ENCODE assay signal across 8 cellular contexts in genomic region chr14:90399541-90400444, GRCh38. TPM values are rescaled to one million over a fixed set of nuclear protein-coding genes. Genes with fewer than 3 reads are reported as not detected.
DNase-seq lines count a peak whose midpoint lies in the region; ATAC-seq lines count a peak whose summit lies in the region.

No MANE protein-coding gene starts in this region.

- peak; percentile 92 for DNase-seq in AML-193 (lab: John Stamatoyannopoulos, UW)
- DNase-seq in NCI-H446 treated with DMSO at 0.1 percent for 48 hours (lab: John Stamatoyannopoulos, UW): peak; percentile 95
- peak; percentile 73 for DNase-seq in activated CD4-positive, alpha-beta T cell treated with anti-CD3 and anti-CD28 coated beads for 24 hours (ENCODE audit: low read depth in 2 of 2)
- peak; percentile 93 for DNase-seq in cerebellum (ENCODE audit: low spot score)
- DNase-seq in left lobe of liver (ENCODE audit: low spot score): peak; percentile 85
- peak; percentile 63 to 82 for DNase-seq in stimulated activated CD4-positive, alpha-beta T cell treated with anti-CD3 and anti-CD28 coated beads, Interleukin-1b, Interleukin-23, amount 100 ng/mL, for 4 hours (ENCODE audit: low read depth in 2 of 2)

- ATAC-seq in GM19035 (IDR thresholded peaks at IDR 0.05; ENCODE audit: unreplicated experiment) (peak; percentile 41), HG03378 (IDR thresholded peaks at IDR 0.05; ENCODE audit: unreplicated experiment) (peak; percentile 62), left lobe of liver (peak; percentile 70)

RNA-seq across cellular contexts. Expression of gene CALM1, which starts 3.0 kb away (rescaled TPM):
- total RNA-seq in cerebellum (1,436 TPM), left lobe of liver (153 TPM)

Comparison
In these comparisons a context has a peak if more than half of its experiments do, and no peak if none do; other contexts are left out.
1. Peak in every context shown above with its lines: DNase-seq and ATAC-seq.